8 cellular contexts compared by ENCODE assay signal in the genomic region with DNA sequence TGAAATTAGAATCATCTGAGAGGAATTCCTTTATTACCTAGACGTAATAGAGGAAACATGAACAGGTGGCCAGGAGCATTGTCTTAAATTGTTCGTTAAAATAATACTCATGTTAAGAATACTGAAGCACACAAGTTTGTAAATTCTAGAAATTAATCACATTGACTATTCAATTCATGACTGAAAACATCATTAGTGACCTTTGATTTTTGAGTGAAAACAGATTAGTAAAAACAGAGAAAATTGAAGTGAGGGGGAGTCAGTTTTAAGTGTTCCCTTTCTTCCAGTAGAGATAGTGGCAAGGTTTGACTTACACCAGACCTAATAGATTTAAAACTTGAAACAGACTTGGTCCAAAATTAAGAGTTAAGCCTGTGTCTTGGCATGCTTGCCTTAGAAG. TPM values are rescaled to one million over a fixed set of nuclear protein-coding genes. Genes with fewer than 3 reads are reported as not detected.
A peak's percentile ranks its signal among the peaks of the same experiment; 100 is the strongest.
DNase-seq lines count a peak whose midpoint lies in the region; ATAC-seq and TF ChIP-seq lines count a peak whose summit lies in the region.

No MANE protein-coding gene starts in this region.

- H3K27me3 ChIP-seq in naive thymus-derived CD4-positive, alpha-beta T cell (ENCODE audit: control insufficient read depth in 2 of 2, insufficient read depth in 2 of 2, low read length in 2 of 2) = no peaks in the 10 kb centered on the region

- peak overlapping the region; percentile 97 for H3K4me3 Mint-ChIP-seq in chondrocyte (ENCODE audit: unreplicated experiment)
- H3K4me3 Mint-ChIP-seq in naive thymus-derived CD4-positive, alpha-beta T cell = peak overlapping the region; percentile 95 to 100 (median 98)

- H3K27ac Mint-ChIP-seq in chondrocyte (ENCODE audit: unreplicated experiment) = peak overlapping the region; percentile 100
- H3K27ac Mint-ChIP-seq in naive thymus-derived CD4-positive, alpha-beta T cell = peak overlapping the region; percentile 92 to 100 (median 98)

- POLR2A ChIA-PET in naive thymus-derived CD4-positive, alpha-beta T cell (lab: Charles Lee) = interaction anchor here (0.9 to 8.6 kb wide), 4 partner anchors 12 to 73 kb away, joined by 4 to 140 read pairs (median 32); no protein-coding TSS in a partner anchor

- peaks cover 35 to 51% of the 10 kb centered on the region in 2 donors for H3K4me1 ChIP-seq in naive thymus-derived CD4-positive, alpha-beta T cell (ENCODE audit: control insufficient read depth in 2 of 2, insufficient read depth in 2 of 2, low read length in 2 of 2)

- CTCF ChIA-PET in naive thymus-derived CD4-positive, alpha-beta T cell (lab: Charles Lee) = interaction anchor here (0.6 to 2.3 kb wide), 7 partner anchors 10 to 135 kb away, joined by 4 to 27 read pairs (median 4); no protein-coding TSS in a partner anchor

- H3K36me3 Mint-ChIP-seq in chondrocyte (ENCODE audit: low read depth) = no peaks in the 10 kb centered on the region
- peaks cover 0 to 15% (median 0%) of the 10 kb centered on the region in 5 donors for H3K36me3 Mint-ChIP-seq in naive thymus-derived CD4-positive, alpha-beta T cell

- H3K27ac ChIP-seq in KOPT-K1 (ENCODE audit: low read depth, low read length, poor library complexity, severe bottlenecking) = peak overlapping the region; percentile 99
- peak overlapping the region; percentile 98 for H3K27ac ChIP-seq in naive thymus-derived CD4-positive, alpha-beta T cell (ENCODE audit: low read depth, low read length)

- peaks cover 50% of the 10 kb centered on the region for H3K4me1 Mint-ChIP-seq in chondrocyte (ENCODE audit: low read depth)
- peaks cover 21 to 76% (median 65%) of the 10 kb centered on the region in 7 donors for H3K4me1 Mint-ChIP-seq in naive thymus-derived CD4-positive, alpha-beta T cell

- DNase-seq in AG09309 (ENCODE audit: low read depth) (no peak), chondrocyte (ENCODE audit: low spot score) (no peak), NCI-H1930 (lab: John Stamatoyannopoulos, UW) (no peak), hypothalamus (lab: John Stamatoyannopoulos, UW) (no peak)
- no peak for DNase-seq in naive thymus-derived CD4-positive, alpha-beta T cell

- TF ChIP-seq CTCF in AG09309 (IDR thresholded peaks at IDR 0.05; ENCODE audit: control insufficient read depth, insufficient read depth, low read depth, low read length, missing control alignments) (no peak), chondrocyte (IDR thresholded peaks at IDR 0.05) (no peak)

- H3K4me3 ChIP-seq in AG09309 (ENCODE audit: control insufficient read depth, low read depth, low read length) = peak overlapping the region; percentile 87
- H3K4me3 ChIP-seq in naive thymus-derived CD4-positive, alpha-beta T cell (ENCODE audit: low read length) = peak overlapping the region; percentile 85

- H3K27me3 Mint-ChIP-seq in chondrocyte (ENCODE audit: low read depth) = no peaks in the 10 kb centered on the region
- H3K27me3 Mint-ChIP-seq in naive thymus-derived CD4-positive, alpha-beta T cell = peaks cover 0 to 5% (median 0%) of the 10 kb centered on the region in 5 donors

- intact Hi-C loops in naive thymus-derived CD4-positive, alpha-beta T cell (cut with micrococcal nuclease) = no loop called here

- ATAC-seq in naive thymus-derived CD4-positive, alpha-beta T cell = no peak
- ATAC-seq in HG03135 (IDR thresholded peaks at IDR 0.05; ENCODE audit: unreplicated experiment) = no peak
- ATAC-seq in GM18520 (IDR thresholded peaks at IDR 0.05; ENCODE audit: unreplicated experiment) = no peak

- no peaks in the 10 kb centered on the region for H3K9me3 ChIP-seq in KOPT-K1 (ENCODE audit: insufficient read depth, low read length, poor library complexity, severe bottlenecking)
- H3K9me3 ChIP-seq in naive thymus-derived CD4-positive, alpha-beta T cell (ENCODE audit: control insufficient read depth in 2 of 3, low read length in 3 of 3) = no peaks in the 10 kb centered on the region

- H3K36me3 ChIP-seq in KOPT-K1 (ENCODE audit: insufficient read depth, low read length) = peaks cover 18% of the 10 kb centered on the region
- H3K36me3 ChIP-seq in naive thymus-derived CD4-positive, alpha-beta T cell (ENCODE audit: control insufficient read depth in 2 of 3, insufficient read depth in 3 of 3, low read length in 3 of 3) = peaks cover 0 to 4% (median 0%) of the 10 kb centered on the region in 3 experiments

- no peaks in the 10 kb centered on the region for H3K9me3 Mint-ChIP-seq in chondrocyte (ENCODE audit: low read depth)
- H3K9me3 Mint-ChIP-seq in naive thymus-derived CD4-positive, alpha-beta T cell = peaks cover 0 to 10% (median 0%) of the 10 kb centered on the region in 11 donors

RNA-seq across cellular contexts. Expression of gene ZFP91, which starts 1.4 kb away (rescaled TPM):
- 44.0 to 48.1 TPM (median 46.0 TPM) in 3 replicates for total RNA-seq in chondrocyte
- 10 to 100 TPM; 36.9 to 53.8 (median 40.9) TPM for total RNA-seq in naive thymus-derived CD4-positive, alpha-beta T cell
- 1 to 10 TPM; 6.5 to 7.2 TPM for polyA plus RNA-seq in naive thymus-derived CD4-positive, alpha-beta T cell

RNA-seq across cellular contexts. Expression of gene LPXN, which starts 4.7 kb away (rescaled TPM):
- 3.3 to 4.8 TPM (median 4.5 TPM) in 3 replicates for total RNA-seq in chondrocyte
- 100 to 1,000 TPM in 3 of 5 experiments, 10 to 100 TPM in 2; 58.2 to 147 (median 142) TPM for total RNA-seq in naive thymus-derived CD4-positive, alpha-beta T cell
- polyA plus RNA-seq in naive thymus-derived CD4-positive, alpha-beta T cell = 100 to 1,000 TPM; 169 to 215 TPM

RNA-seq across cellular contexts. Expression of gene CNTF, which starts 42.2 kb away (rescaled TPM):
- 0.92 to 1.3 TPM (median 1.1 TPM) in 3 replicates for total RNA-seq in chondrocyte
- 1 to 10 TPM; 2.9 to 4.9 (median 4.0) TPM for total RNA-seq in naive thymus-derived CD4-positive, alpha-beta T cell
- under 1 TPM in 1 of 2 donors, not detected in 1; 0.10 TPM for polyA plus RNA-seq in naive thymus-derived CD4-positive, alpha-beta T cell

Comparison
In these comparisons a context has a peak if more than half of its experiments do, and no peak if none do; other contexts are left out.
1. RNA of gene LPXN, which starts 4.7 kb away (total RNA-seq): 58.2 to 147 TPM in naive thymus-derived CD4-positive, alpha-beta T cell; 3.3 to 4.8 TPM in chondrocyte; every median in the first group is over 10 times any median in the second.